In the genomic region with DNA sequence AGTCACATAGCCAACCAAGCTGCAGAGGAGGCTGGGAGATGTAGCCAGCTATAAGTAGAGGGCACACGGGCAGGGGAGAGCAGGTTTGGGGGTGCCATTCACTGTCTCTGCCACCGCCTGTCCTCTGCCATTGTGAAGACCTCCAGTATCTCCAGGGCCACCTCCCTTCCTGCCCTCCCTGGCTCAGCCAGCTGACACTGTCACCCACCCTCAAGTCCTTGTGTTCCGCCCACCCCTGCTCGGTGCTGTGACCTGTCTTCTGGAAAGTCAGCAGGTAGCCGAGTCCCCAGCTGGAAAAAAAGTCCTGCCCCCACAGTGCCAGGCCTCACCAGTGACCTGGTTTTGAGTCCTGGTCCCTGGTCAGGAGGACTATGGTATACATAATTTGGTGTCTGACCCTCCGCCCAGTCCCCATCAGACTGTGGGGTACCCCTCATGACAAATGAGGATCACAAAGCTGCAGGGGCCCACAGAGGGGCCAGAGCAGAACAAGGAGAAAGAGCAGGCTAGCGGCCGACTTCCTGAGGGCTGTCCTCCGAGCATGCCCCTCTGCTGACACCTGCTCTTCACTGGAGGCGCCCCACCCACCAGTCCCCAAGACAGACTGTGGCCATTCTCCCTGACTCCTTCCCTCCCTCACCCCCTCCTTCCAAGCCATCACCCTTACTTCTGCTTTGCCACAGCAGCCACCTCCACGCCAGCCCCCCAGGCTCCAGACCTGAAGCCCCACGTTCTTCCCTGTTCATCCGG, we compare ENCODE assay signal across 22 cellular contexts. TPM values are rescaled to one million over a fixed set of nuclear protein-coding genes. Genes with fewer than 3 reads are reported as not detected.
"Had no signal": no experiment of that assay in that cellular context is flagged by ENCODE, and none has a peak within 500 bp of the region (broad histone marks: within the 10 kb centered on the region; RNA-seq: fewer than 3 reads in every experiment).

No MANE protein-coding gene starts in this region.

- H3K4me3 Mint-ChIP-seq: activated CD8-positive, alpha-beta T cell treated with anti-CD3 and anti-CD28 coated beads, Interleukin-2, amount 10 ng/mL, durations not matched to agents 7 days and 5 days; activated naive CD4-positive, alpha-beta T cell treated with anti-CD3 and anti-CD28 coated beads, Interleukin-2, amount 10 ng/mL, durations not matched to agents 7 days and 5 days; activated T-helper 1 cell treated with anti-CD3 and anti-CD28 coated beads, Interleukin-12 subunit alpha, Interleukin-12 subunit beta, Interleukin-2, Interleukin-4 antibody, amounts not matched to agents 30 ng/mL and 10 ng/mL and 1 ng/mL, durations not matched to agents 14 hours and 24 hours and 36 hours; naive B cell had no signal

- H3K27ac ChIP-seq: body of pancreas, coronary artery, esophagus muscularis mucosa, left lung, neutrophil, SJCRH30, stomach, testis, upper lobe of right lung had no signal

- H3K36me3 ChIP-seq: esophagus muscularis mucosa, left lung, neutrophil, SJCRH30, stomach, upper lobe of right lung had no signal

- FAIRE-seq: keratinocyte had no signal

- H3K4me3 ChIP-seq: body of pancreas, coronary artery, esophagus muscularis mucosa, left lung, SJCRH30, stomach, testis, upper lobe of right lung had no signal

- H3K27me3 ChIP-seq: body of pancreas, left lung, SJCRH30, testis, upper lobe of right lung had no signal

- H3K36me3 Mint-ChIP-seq: naive B cell had no signal

- H3K4me1 ChIP-seq: body of pancreas, esophagus muscularis mucosa, SJCRH30, stomach, testis, upper lobe of right lung had no signal

- H3K27ac Mint-ChIP-seq: activated CD8-positive, alpha-beta T cell treated with anti-CD3 and anti-CD28 coated beads, Interleukin-2, amount 10 ng/mL, durations not matched to agents 7 days and 5 days; activated naive CD4-positive, alpha-beta T cell treated with anti-CD3 and anti-CD28 coated beads, Interleukin-2, amount 10 ng/mL, durations not matched to agents 7 days and 5 days had no signal

- ATAC-seq: activated CD8-positive, alpha-beta T cell treated with anti-CD3 and anti-CD28 coated beads, Interleukin-2, amount 10 ng/mL, durations not matched to agents 7 days and 5 days; body of pancreas; left lung; upper lobe of right lung had no signal

- H3K9me3 ChIP-seq: neutrophil, SJCRH30, testis, upper lobe of right lung had no signal

- DNase-seq: activated CD4-positive, CD25-positive, alpha-beta regulatory T cell treated with anti-CD3 and anti-CD28 coated beads, Interleukin-2, amount 50 U/mL, for 72 hours; activated CD8-positive, alpha-beta memory T cell treated with anti-CD3 and anti-CD28 coated beads, Interleukin-2, amount 50 U/mL, for 4 hours; activated CD8-positive, alpha-beta T cell treated with anti-CD3 and anti-CD28 coated beads, Interleukin-2, amount 10 ng/mL, durations not matched to agents 7 days and 5 days; activated naive CD4-positive, alpha-beta T cell treated with anti-CD3 and anti-CD28 coated beads, Interleukin-2, amount 10 ng/mL, durations not matched to agents 7 days and 5 days; body of pancreas; caudate nucleus; mammary epithelial cell; naive B cell; posterior cingulate gyrus; retina; SJCRH30; stimulated activated CD4-positive, alpha-beta T cell treated with anti-CD3 and anti-CD28 coated beads, Interleukin-4, amount 100 ng/mL, for 1 hour; stomach; T1000; testis; upper lobe of right lung had no signal

RNA-seq across cellular contexts. Expression of a gene that starts 47.3 kb away (rescaled TPM):
- total RNA-seq: esophagus muscularis mucosa, mammary epithelial cell, SJCRH30 had no signal
- polyA plus RNA-seq: keratinocyte, mammary epithelial cell had no signal

RNA-seq across cellular contexts. Expression of a gene that starts 55.4 kb away (rescaled TPM):
- total RNA-seq: esophagus muscularis mucosa, mammary epithelial cell, SJCRH30, upper lobe of right lung had no signal
- polyA plus RNA-seq: keratinocyte, mammary epithelial cell had no signal
